Comparison of ENCODE assay signal across 14 cellular contexts in the genomic region with DNA sequence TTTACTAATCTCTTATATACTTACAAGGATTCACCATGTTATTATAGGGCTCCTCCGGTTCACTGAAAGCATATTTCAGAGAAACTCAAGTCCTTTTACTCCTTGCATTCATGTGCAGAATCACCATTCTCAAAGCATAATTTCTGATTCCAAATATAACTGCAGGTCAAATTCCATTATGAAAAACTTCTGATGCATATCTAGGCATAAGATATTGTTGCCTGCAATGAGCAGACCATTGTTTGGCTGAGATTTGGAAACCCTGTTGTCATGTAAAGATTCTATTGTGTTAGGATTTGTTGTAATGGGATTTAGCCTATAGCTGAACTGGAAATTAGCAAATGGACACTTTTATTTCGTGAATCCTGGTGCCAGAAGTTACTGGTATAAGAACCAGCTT.
DNase-seq lines count a peak whose midpoint lies in the region; ATAC-seq and TF ChIP-seq lines count a peak whose summit lies in the region.
"Had no signal": no experiment of that assay in that cellular context is flagged by ENCODE, and none has a peak within 500 bp of the region (broad histone marks: within the 10 kb centered on the region; RNA-seq: fewer than 3 reads in every experiment).

No MANE protein-coding gene starts in this region.

- H3K36me3 ChIP-seq in HAP-1 (replicated peaks) (no peaks in the 10 kb centered on the region), adipocyte (ENCODE audit: control insufficient read depth, insufficient read depth, low read length, severe bottlenecking) (no peaks in the 10 kb centered on the region), subcutaneous abdominal adipose tissue (ENCODE audit: control insufficient read depth in 5 of 5, insufficient read depth in 5 of 5, low read length in 5 of 5) (no peaks in the 10 kb centered on the region), ascending aorta (no peaks in the 10 kb centered on the region), thyroid gland (no peaks in the 10 kb centered on the region)

- in situ Hi-C loops in HAP-1 (cut with MboI; ENCODE audit: low sequenced_read_pairs), result no loop called here

- ATAC-seq in GM19035 (IDR thresholded peaks at IDR 0.05; ENCODE audit: unreplicated experiment), result no peak
- ATAC-seq: HepG2 had no signal

- DNase-seq in HAP-1 (ENCODE audit: low spot score in 2 of 2), result peak; percentile 45 to 94
- DNase-seq in adipocyte (ENCODE audit: low read depth), result peak; percentile 15
- DNase-seq in fibroblast of the aortic adventitia (ENCODE audit: low read depth), result peak; percentile 21
- DNase-seq in ascending aorta (ENCODE audit: low spot score in 2 of 2), result no peak
- DNase-seq in thyroid gland, result no peak
- no peak for DNase-seq in NCI-H187 treated with DMSO at 0.1 percent for 48 hours (lab: John Stamatoyannopoulos, UW)
- DNase-seq: CD8-positive, alpha-beta memory T cell; DMS 273 treated with DMSO at 0.1 percent for 48 hours; GOT3; H9 had no signal

- H3K4me1 ChIP-seq in HAP-1, result peaks cover 18% of the 10 kb centered on the region
- peaks cover 52% of the 10 kb centered on the region for H3K4me1 ChIP-seq in adipocyte (ENCODE audit: control insufficient read depth, insufficient read depth, low read length)
- peaks cover 3 to 34% (median 25%) of the 10 kb centered on the region in 5 donors for H3K4me1 ChIP-seq in subcutaneous abdominal adipose tissue (ENCODE audit: control insufficient read depth in 5 of 5, insufficient read depth in 5 of 5, low read length in 5 of 5)
- peaks cover 0 to 4% of the 10 kb centered on the region in 2 donors for H3K4me1 ChIP-seq in ascending aorta
- peaks cover 0 to 26% of the 10 kb centered on the region in 2 donors for H3K4me1 ChIP-seq in thyroid gland

- TF ChIP-seq CTCF in fibroblast of the aortic adventitia (IDR thresholded peaks at IDR 0.05; ENCODE audit: insufficient read depth, low read length) (no peak), ascending aorta (IDR thresholded peaks at IDR 0.05) (no peak), thyroid gland (IDR thresholded peaks at IDR 0.05) (no peak)

- TF ChIP-seq POLR2A in thyroid gland (IDR thresholded peaks at IDR 0.05), result no peak

- WGBS in thyroid gland, 2 donors, result 88 to 92% methylated on average over 2 of the region's 2 CpGs

- H3K27ac ChIP-seq in subcutaneous abdominal adipose tissue (ENCODE audit: low read depth, low read length) (peak overlapping the region; percentile 59), ascending aorta (no peak overlapping the region), thyroid gland (no peak overlapping the region)
- H3K27ac ChIP-seq: 22Rv1 had no signal

- no peaks in the 10 kb centered on the region for H3K27me3 ChIP-seq in HAP-1 (ENCODE audit: low read depth)
- H3K27me3 ChIP-seq in adipocyte (replicated peaks; ENCODE audit: control insufficient read depth, insufficient read depth, low read length), result no peaks in the 10 kb centered on the region
- H3K27me3 ChIP-seq in subcutaneous abdominal adipose tissue (ENCODE audit: control insufficient read depth in 5 of 5, insufficient read depth in 4 of 5, low read length in 5 of 5), result no peaks in the 10 kb centered on the region
- no peaks in the 10 kb centered on the region for H3K27me3 ChIP-seq in ascending aorta
- no peaks in the 10 kb centered on the region for H3K27me3 ChIP-seq in thyroid gland

- H3K4me3 ChIP-seq in HAP-1 (no peak overlapping the region), adipocyte (ENCODE audit: low read length) (no peak overlapping the region), fibroblast of the aortic adventitia (ENCODE audit: low read depth, low read length) (no peak overlapping the region), subcutaneous abdominal adipose tissue (ENCODE audit: low read depth in 1 of 5, low read length in 5 of 5) (no peak overlapping the region), ascending aorta (no peak overlapping the region), thyroid gland (replicated peaks in 1 of 3) (no peak overlapping the region)

- intact Hi-C loops in ascending aorta (cut with DNase I) (no loop called here), thyroid gland (cut with DNase I) (no loop called here)

- H3K9ac ChIP-seq in adipocyte (ENCODE audit: low read length), result peak overlapping the region; percentile 5
- H3K9ac ChIP-seq in subcutaneous abdominal adipose tissue (ENCODE audit: low read length in 5 of 5), result no peak overlapping the region

- H3K9me3 ChIP-seq in HAP-1, result no peaks in the 10 kb centered on the region
- no peaks in the 10 kb centered on the region for H3K9me3 ChIP-seq in adipocyte (ENCODE audit: control insufficient read depth, low read length)
- peaks cover 0 to 12% (median 7%) of the 10 kb centered on the region in 5 donors for H3K9me3 ChIP-seq in subcutaneous abdominal adipose tissue (ENCODE audit: control insufficient read depth in 5 of 5, low read length in 5 of 5)
- no peaks in the 10 kb centered on the region for H3K9me3 ChIP-seq in ascending aorta
- no peaks in the 10 kb centered on the region for H3K9me3 ChIP-seq in thyroid gland

Comparison
In these comparisons a context has a peak if more than half of its experiments do, and no peak if none do; other contexts are left out.
1. DNase-seq: peak in HAP-1 (2 of 2), adipocyte (single experiment) and fibroblast of the aortic adventitia (single experiment); none in ascending aorta (0 of 2), thyroid gland (0 of 2) and NCI-H187 treated with DMSO at 0.1 percent for 48 hours (single experiment).